ENCODE assay signal across 28 cellular contexts in genomic region chr12:76399040-76399439, GRCh38.
"Had no signal": no experiment of that assay in that cellular context is flagged by ENCODE, and none has a peak within 500 bp of the region (broad histone marks: within the 10 kb centered on the region; RNA-seq: fewer than 3 reads in every experiment).

No MANE protein-coding gene starts in this region.

- DNase-seq: activated CD4-positive, alpha-beta T cell treated with anti-CD3 and anti-CD28 coated beads for 48 hours; activated CD4-positive, alpha-beta T cell treated with anti-CD3 and anti-CD28 coated beads, Interleukin-2, amount 50 U/mL, for 1 hour; activated CD4-positive, alpha-beta T cell treated with anti-CD3 and anti-CD28 coated beads, Interleukin-2, amount 50 U/mL, for 48 hours; activated CD8-positive, alpha-beta memory T cell treated with anti-CD3 and anti-CD28 coated beads for 24 hours; activated CD8-positive, alpha-beta T cell treated with anti-CD3 and anti-CD28 coated beads for 36 hours; activated effector memory CD4-positive, alpha-beta T cell treated with anti-CD3 and anti-CD28 coated beads, Interleukin-2, amount 50 U/mL, for 16 hours; activated naive CD4-positive, alpha-beta T cell treated with anti-CD3 and anti-CD28 coated beads for 36 hours; activated naive CD8-positive, alpha-beta T cell treated with anti-CD3 and anti-CD28 coated beads for 36 hours; activated naive CD8-positive, alpha-beta T cell treated with anti-CD3 and anti-CD28 coated beads, Interleukin-2, amount 50 U/mL, for 24 hours; activated T-cell treated with anti-CD3 and anti-CD28 coated beads, Interleukin-2, amount 50 U/mL, for 4 hours; adrenal gland; amygdala; aorta; body of pancreas; caudate nucleus; colonic mucosa; effector CD8-positive, alpha-beta T cell; esophagus squamous epithelium; foreskin keratinocyte; gastrocnemius medialis; glutamatergic neuron; heart left ventricle; T-helper 2 cell had no signal

- H3K9me3 Mint-ChIP-seq: activated CD8-positive, alpha-beta T cell treated with anti-CD3 and anti-CD28 coated beads for 36 hours; activated naive CD4-positive, alpha-beta T cell treated with anti-CD3 and anti-CD28 coated beads for 36 hours; activated naive CD4-positive, alpha-beta T cell treated with anti-CD3 and anti-CD28 coated beads, Interleukin-2, amount 50 U/mL, for 24 hours; activated naive CD8-positive, alpha-beta T cell treated with anti-CD3 and anti-CD28 coated beads for 36 hours; activated naive CD8-positive, alpha-beta T cell treated with anti-CD3 and anti-CD28 coated beads, Interleukin-2, amount 50 U/mL, for 24 hours; activated T-cell treated with anti-CD3 and anti-CD28 coated beads, Interleukin-2, amount 50 U/mL, for 4 hours; activated T-helper 2 cell treated with anti-CD3 and anti-CD28 coated beads, Interferon-gamma antibody, Interleukin-2, Interleukin-4, amounts not matched to agents 10 μg/mL and 5 μg/mL and 100 μg/mL, durations not matched to agents 14 hours and 24 hours and 36 hours; WTC11 had no signal

- H3K27ac Mint-ChIP-seq: activated CD8-positive, alpha-beta T cell treated with anti-CD3 and anti-CD28 coated beads for 36 hours; activated naive CD4-positive, alpha-beta T cell treated with anti-CD3 and anti-CD28 coated beads for 36 hours; activated naive CD8-positive, alpha-beta T cell treated with anti-CD3 and anti-CD28 coated beads for 36 hours; activated naive CD8-positive, alpha-beta T cell treated with anti-CD3 and anti-CD28 coated beads, Interleukin-2, amount 50 U/mL, for 24 hours; activated T-helper 2 cell treated with anti-CD3 and anti-CD28 coated beads, Interferon-gamma antibody, Interleukin-2, Interleukin-4, amounts not matched to agents 10 μg/mL and 5 μg/mL and 100 μg/mL, durations not matched to agents 14 hours and 24 hours and 36 hours; WTC11 had no signal

- H3K4me1 ChIP-seq: adrenal gland, body of pancreas, colonic mucosa, esophagus squamous epithelium, foreskin keratinocyte, gastrocnemius medialis, heart left ventricle had no signal

- H3K4me3 Mint-ChIP-seq: activated CD8-positive, alpha-beta T cell treated with anti-CD3 and anti-CD28 coated beads for 36 hours; activated naive CD4-positive, alpha-beta T cell treated with anti-CD3 and anti-CD28 coated beads for 36 hours; activated naive CD4-positive, alpha-beta T cell treated with anti-CD3 and anti-CD28 coated beads, Interleukin-2, amount 50 U/mL, for 24 hours; activated naive CD8-positive, alpha-beta T cell treated with anti-CD3 and anti-CD28 coated beads for 36 hours; activated naive CD8-positive, alpha-beta T cell treated with anti-CD3 and anti-CD28 coated beads, Interleukin-2, amount 50 U/mL, for 24 hours; activated T-cell treated with anti-CD3 and anti-CD28 coated beads, Interleukin-2, amount 50 U/mL, for 4 hours; WTC11 had no signal

- H3K27ac ChIP-seq: adrenal gland, body of pancreas, colonic mucosa, epithelial cell of prostate, esophagus squamous epithelium, foreskin keratinocyte, heart left ventricle, VCaP had no signal

- H3K9me3 ChIP-seq: adrenal gland, body of pancreas, colonic mucosa, esophagus squamous epithelium, gastrocnemius medialis, heart left ventricle had no signal

- H3K27me3 Mint-ChIP-seq: activated CD8-positive, alpha-beta T cell treated with anti-CD3 and anti-CD28 coated beads for 36 hours; activated naive CD4-positive, alpha-beta T cell treated with anti-CD3 and anti-CD28 coated beads, Interleukin-2, amount 50 U/mL, for 24 hours; activated naive CD8-positive, alpha-beta T cell treated with anti-CD3 and anti-CD28 coated beads for 36 hours; activated naive CD8-positive, alpha-beta T cell treated with anti-CD3 and anti-CD28 coated beads, Interleukin-2, amount 50 U/mL, for 24 hours had no signal

- H3K4me3 ChIP-seq: adrenal gland, body of pancreas, colonic mucosa, esophagus squamous epithelium, gastrocnemius medialis, heart left ventricle had no signal

- H3K27me3 ChIP-seq: adrenal gland, body of pancreas, colonic mucosa, esophagus squamous epithelium, foreskin keratinocyte, gastrocnemius medialis, heart left ventricle had no signal

- H3K36me3 Mint-ChIP-seq: WTC11 had no signal

- ATAC-seq: activated CD8-positive, alpha-beta T cell treated with anti-CD3 and anti-CD28 coated beads for 36 hours; activated naive CD8-positive, alpha-beta T cell treated with anti-CD3 and anti-CD28 coated beads, Interleukin-2, amount 50 U/mL, for 24 hours; activated T-cell treated with anti-CD3 and anti-CD28 coated beads, Interleukin-2, amount 50 U/mL, for 4 hours; body of pancreas; foreskin keratinocyte; gastrocnemius medialis; heart left ventricle; WTC11 had no signal

- H3K4me1 Mint-ChIP-seq: activated naive CD4-positive, alpha-beta T cell treated with anti-CD3 and anti-CD28 coated beads, Interleukin-2, amount 50 U/mL, for 24 hours; activated naive CD8-positive, alpha-beta T cell treated with anti-CD3 and anti-CD28 coated beads, Interleukin-2, amount 50 U/mL, for 24 hours; WTC11 had no signal

- H3K36me3 ChIP-seq: colonic mucosa had no signal
